In genomic region chr10:97481071-97481470, GRCh38 we compare ENCODE assay signal across 1 cellular context.
TF ChIP-seq lines count a peak whose summit lies in the region.

No MANE protein-coding gene starts in this region.

TF ChIP-seq in SK-N-SH treated with all-trans-retinoic acid at 6 μM for 48 hours, 23 proteins besides CTCF, POLR2A, EP300 and RAD21 (continued from another document):
- TF ChIP-seq, protein P1, sequence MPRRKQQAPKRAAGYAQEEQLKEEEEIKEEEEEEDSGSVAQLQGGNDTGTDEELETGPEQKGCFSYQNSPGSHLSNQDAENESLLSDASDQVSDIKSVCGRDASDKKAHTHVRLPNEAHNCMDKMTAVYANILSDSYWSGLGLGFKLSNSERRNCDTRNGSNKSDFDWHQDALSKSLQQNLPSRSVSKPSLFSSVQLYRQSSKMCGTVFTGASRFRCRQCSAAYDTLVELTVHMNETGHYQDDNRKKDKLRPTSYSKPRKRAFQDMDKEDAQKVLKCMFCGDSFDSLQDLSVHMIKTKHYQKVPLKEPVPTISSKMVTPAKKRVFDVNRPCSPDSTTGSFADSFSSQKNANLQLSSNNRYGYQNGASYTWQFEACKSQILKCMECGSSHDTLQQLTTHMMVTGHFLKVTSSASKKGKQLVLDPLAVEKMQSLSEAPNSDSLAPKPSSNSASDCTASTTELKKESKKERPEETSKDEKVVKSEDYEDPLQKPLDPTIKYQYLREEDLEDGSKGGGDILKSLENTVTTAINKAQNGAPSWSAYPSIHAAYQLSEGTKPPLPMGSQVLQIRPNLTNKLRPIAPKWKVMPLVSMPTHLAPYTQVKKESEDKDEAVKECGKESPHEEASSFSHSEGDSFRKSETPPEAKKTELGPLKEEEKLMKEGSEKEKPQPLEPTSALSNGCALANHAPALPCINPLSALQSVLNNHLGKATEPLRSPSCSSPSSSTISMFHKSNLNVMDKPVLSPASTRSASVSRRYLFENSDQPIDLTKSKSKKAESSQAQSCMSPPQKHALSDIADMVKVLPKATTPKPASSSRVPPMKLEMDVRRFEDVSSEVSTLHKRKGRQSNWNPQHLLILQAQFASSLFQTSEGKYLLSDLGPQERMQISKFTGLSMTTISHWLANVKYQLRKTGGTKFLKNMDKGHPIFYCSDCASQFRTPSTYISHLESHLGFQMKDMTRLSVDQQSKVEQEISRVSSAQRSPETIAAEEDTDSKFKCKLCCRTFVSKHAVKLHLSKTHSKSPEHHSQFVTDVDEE (CRISPR knock-in tag; IDR thresholded peaks at IDR 0.05): no peak
- TF ChIP-seq ESRRG (CRISPR knock-in tag; IDR thresholded peaks at IDR 0.05) (no peak), TCF4 (CRISPR knock-in tag; IDR thresholded peaks at IDR 0.05; ENCODE audit: borderline replicate concordance) (no peak), POU6F1 (CRISPR knock-in tag; IDR thresholded peaks at IDR 0.05; ENCODE audit: borderline replicate concordance, low read depth) (no peak), ZNF565 (CRISPR knock-in tag; conservative IDR thresholded peaks at IDR 0.05; ENCODE audit: low read depth) (no peak), ZC3H10 (CRISPR knock-in tag; IDR thresholded peaks at IDR 0.05) (no peak), PATZ1 (CRISPR knock-in tag; IDR thresholded peaks at IDR 0.05; ENCODE audit: borderline replicate concordance) (no peak), BACH2 (CRISPR knock-in tag; IDR thresholded peaks at IDR 0.05; ENCODE audit: borderline replicate concordance) (no peak), PPARA (CRISPR knock-in tag; IDR thresholded peaks at IDR 0.05; ENCODE audit: borderline replicate concordance) (no peak), ISL1 (CRISPR knock-in tag; IDR thresholded peaks at IDR 0.05) (no peak)
- TF ChIP-seq, protein P2, sequence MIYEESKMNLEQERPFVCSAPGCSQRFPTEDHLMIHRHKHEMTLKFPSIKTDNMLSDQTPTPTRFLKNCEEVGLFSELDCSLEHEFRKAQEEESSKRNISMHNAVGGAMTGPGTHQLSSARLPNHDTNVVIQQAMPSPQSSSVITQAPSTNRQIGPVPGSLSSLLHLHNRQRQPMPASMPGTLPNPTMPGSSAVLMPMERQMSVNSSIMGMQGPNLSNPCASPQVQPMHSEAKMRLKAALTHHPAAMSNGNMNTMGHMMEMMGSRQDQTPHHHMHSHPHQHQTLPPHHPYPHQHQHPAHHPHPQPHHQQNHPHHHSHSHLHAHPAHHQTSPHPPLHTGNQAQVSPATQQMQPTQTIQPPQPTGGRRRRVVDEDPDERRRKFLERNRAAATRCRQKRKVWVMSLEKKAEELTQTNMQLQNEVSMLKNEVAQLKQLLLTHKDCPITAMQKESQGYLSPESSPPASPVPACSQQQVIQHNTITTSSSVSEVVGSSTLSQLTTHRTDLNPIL (CRISPR knock-in tag; IDR thresholded peaks at IDR 0.05; ENCODE audit: low read depth): no peak
